ENCODE assay signal across 1 cellular context in genomic region chrX:131571348-131571747, GRCh38.
TF ChIP-seq lines count a peak whose summit lies in the region.

No MANE protein-coding gene starts in this region.

TF ChIP-seq in K562, 482 proteins besides CTCF, POLR2A, EP300 and RAD21:
- no peak for TF ChIP-seq EGR1 (conservative IDR thresholded peaks at IDR 0.05)
- peak; percentile 34; the same call in 1 of the 2 replicates for TF ChIP-seq JUND (IDR thresholded peaks at IDR 0.05; ENCODE audit: borderline replicate concordance, low read depth, low read length)
- TF ChIP-seq JUND (tag; IDR thresholded peaks at IDR 0.05; ENCODE audit: borderline replicate concordance, low read depth, low read length), result peak; percentile 44; the same call in 1 of the 3 replicates
- TF ChIP-seq, protein P1, sequence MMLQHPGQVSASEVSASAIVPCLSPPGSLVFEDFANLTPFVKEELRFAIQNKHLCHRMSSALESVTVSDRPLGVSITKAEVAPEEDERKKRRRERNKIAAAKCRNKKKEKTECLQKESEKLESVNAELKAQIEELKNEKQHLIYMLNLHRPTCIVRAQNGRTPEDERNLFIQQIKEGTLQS (IDR thresholded peaks at IDR 0.05), result peak; percentile 62; the same call in 1 of the 2 replicates
- TF ChIP-seq, protein P1 (CRISPR knock-in tag; conservative IDR thresholded peaks at IDR 0.05), result no peak
- peak; percentile 9; the same call in 1 of the 2 replicates for TF ChIP-seq PKNOX1 (IDR thresholded peaks at IDR 0.05)
- no peak for TF ChIP-seq E2F3 (CRISPR knock-in tag; IDR thresholded peaks at IDR 0.05)
- peak; percentile 50 for TF ChIP-seq MEIS2 (IDR thresholded peaks at IDR 0.05; ENCODE audit: partially characterized antibody)
- TF ChIP-seq PCBP2 (IDR thresholded peaks at IDR 0.05; ENCODE audit: low read depth, low read length, poor library complexity, severe bottlenecking), result no peak
